In genomic region chr11:115215694-115216615, GRCh38 we compare ENCODE assay signal across 12 cellular contexts.
DNase-seq lines count a peak whose midpoint lies in the region; FAIRE-seq and TF ChIP-seq lines count a peak whose summit lies in the region.
"Had no signal": no experiment of that assay in that cellular context is flagged by ENCODE, and none has a peak within 500 bp of the region (broad histone marks: within the 10 kb centered on the region; RNA-seq: fewer than 3 reads in every experiment).

No MANE protein-coding gene starts in this region.

- TF ChIP-seq CTCF in progenitor cell of endocrine pancreas (IDR thresholded peaks at IDR 0.05; ENCODE audit: unreplicated experiment) = peak; percentile 47

- no peak for FAIRE-seq in GM19239 (lab: Jason Lieb, UNC)
- FAIRE-seq: endometrium, GM18507 had no signal

- no peak overlapping the region for H3K4me3 Mint-ChIP-seq in progenitor cell of endocrine pancreas (ENCODE audit: low read depth)

- H3K36me3 Mint-ChIP-seq in progenitor cell of endocrine pancreas (ENCODE audit: insufficient read depth) = peaks cover 21% of the 10 kb centered on the region
- H3K36me3 Mint-ChIP-seq: IgD-negative memory B cell had no signal

- no peaks in the 10 kb centered on the region for H3K9me3 Mint-ChIP-seq in progenitor cell of endocrine pancreas (ENCODE audit: low read depth)
- H3K9me3 Mint-ChIP-seq: IgD-negative memory B cell had no signal

- H3K27ac Mint-ChIP-seq in progenitor cell of endocrine pancreas = no peak overlapping the region
- H3K27ac Mint-ChIP-seq: IgD-negative memory B cell had no signal

- no peaks in the 10 kb centered on the region for H3K4me1 Mint-ChIP-seq in progenitor cell of endocrine pancreas (ENCODE audit: low read depth)

- H3K27me3 Mint-ChIP-seq in progenitor cell of endocrine pancreas = no peaks in the 10 kb centered on the region
- H3K27me3 Mint-ChIP-seq: IgD-negative memory B cell had no signal

- DNase-seq in DMS53 (lab: John Stamatoyannopoulos, UW) (peak; percentile 63), DMS53 treated with DMSO at 0.1 percent for 48 hours (lab: John Stamatoyannopoulos, UW; ENCODE audit: unreplicated experiment) (no peak), NCI-H2081 (lab: John Stamatoyannopoulos, UW) (peak; percentile 44 to 66), caudate nucleus (lab: John Stamatoyannopoulos, UW) (no peak), progenitor cell of endocrine pancreas (ENCODE audit: low spot score, unreplicated experiment) (no peak), NCI-H345 treated with DMSO at 0.1 percent for 48 hours (lab: John Stamatoyannopoulos, UW; ENCODE audit: unreplicated experiment) (no peak), GM19239 (ENCODE audit: insufficient read length, low spot score) (no peak), GOT3 (lab: John Stamatoyannopoulos, UW) (no peak)
- DNase-seq: left ventricle myocardium superior had no signal

- peak overlapping the region; percentile 32 for H3K27ac ChIP-seq in caudate nucleus (ENCODE audit: low read depth, low read length)

Comparison
In these comparisons a context has a peak if more than half of its experiments do, and no peak if none do; other contexts are left out.
1. DNase-seq: peak in DMS53 (single experiment) and NCI-H2081 (2 of 2); none in DMS53 treated with DMSO at 0.1 percent for 48 hours (single experiment), caudate nucleus (0 of 61), progenitor cell of endocrine pancreas (single experiment), NCI-H345 treated with DMSO at 0.1 percent for 48 hours (single experiment), GM19239 (single experiment) and GOT3 (single experiment).